8 cellular contexts compared by ENCODE assay signal in the genomic region with DNA sequence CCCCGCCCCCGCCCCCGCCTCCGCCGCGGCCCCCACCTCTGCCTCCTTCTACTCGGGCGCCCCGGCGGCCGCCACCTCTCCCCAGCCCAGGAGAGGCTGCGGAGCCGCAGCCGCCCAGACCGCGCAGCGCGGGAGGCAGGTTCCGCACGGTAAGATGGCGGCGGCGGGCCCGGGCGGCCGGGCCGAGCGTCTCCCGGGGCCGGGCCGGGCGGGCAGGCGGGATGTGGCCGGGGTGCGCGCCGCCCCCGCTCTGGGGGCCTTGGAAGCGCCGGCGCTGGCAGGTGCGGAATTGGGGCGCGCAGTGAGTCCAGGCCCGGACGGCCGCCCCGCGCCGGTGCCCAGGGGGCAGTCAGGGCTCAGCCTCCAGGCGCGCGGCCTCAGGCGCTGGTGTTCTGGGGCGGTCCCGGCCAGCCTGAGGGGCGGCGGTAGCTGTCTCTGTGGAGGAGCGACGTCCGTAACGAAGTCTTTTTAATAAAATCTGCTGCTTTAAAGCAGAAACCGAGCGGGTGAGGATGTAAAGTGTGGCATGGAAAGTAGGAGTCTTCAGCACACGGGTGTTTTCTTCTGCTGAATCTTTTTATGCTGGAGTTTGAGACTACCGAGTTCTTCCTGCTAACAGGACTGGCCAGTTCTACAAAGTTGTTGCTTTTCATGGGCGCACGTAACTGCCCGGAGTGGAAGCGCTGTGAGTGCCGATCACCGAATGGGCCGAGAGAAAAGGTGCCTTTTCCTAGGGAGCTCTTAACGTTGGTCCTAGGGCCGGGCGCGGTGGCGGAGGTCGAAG. TPM values are rescaled to one million over a fixed set of nuclear protein-coding genes. Genes with fewer than 3 reads are reported as not detected.
DNase-seq lines count a peak whose midpoint lies in the region; ATAC-seq and TF ChIP-seq lines count a peak whose summit lies in the region.

A gene (plus strand): TSS at position 43 of the 784 bp plus-strand sequence. CDS start 3,356 bp downstream, outside the sequence.

- no peaks in the 10 kb centered on the region for H3K9me3 ChIP-seq in left lung

- H3K9me3 Mint-ChIP-seq in dendritic cell treated with granulocyte-macrophage colony-stimulating factor and Interleukin-4, amounts not matched to agents 40 ng/mL and 50 ng/mL, for 4 days: no peaks in the 10 kb centered on the region
- no peaks in the 10 kb centered on the region for H3K9me3 Mint-ChIP-seq in stimulated activated memory B cell treated with anti-CD40 and anti-IgM and Interleukin-4, amounts not matched to agents 10 μg/mL and 1 μg/mL and 100 μg/mL, for 72 hours

- H3K27me3 ChIP-seq in left lung: no peaks in the 10 kb centered on the region

- ATAC-seq in GM19467 (IDR thresholded peaks at IDR 0.05; ENCODE audit: unreplicated experiment) (peak; percentile 27), HG03521 (IDR thresholded peaks at IDR 0.05; ENCODE audit: unreplicated experiment) (peak; percentile 41), left lung (peak; percentile 36)
- ATAC-seq in stimulated activated memory B cell treated with anti-CD40 and anti-IgM and Interleukin-4, amounts not matched to agents 10 μg/mL and 1 μg/mL and 100 μg/mL, for 72 hours: peak; percentile 80

- peak within 1 kb of the TSS; percentile 91 for H3K27ac Mint-ChIP-seq in dendritic cell treated with granulocyte-macrophage colony-stimulating factor and Interleukin-4, amounts not matched to agents 40 ng/mL and 50 ng/mL, for 4 days
- no peak within 1 kb of the TSS for H3K27ac Mint-ChIP-seq in stimulated activated memory B cell treated with anti-CD40 and anti-IgM and Interleukin-4, amounts not matched to agents 10 μg/mL and 1 μg/mL and 100 μg/mL, for 72 hours

- peaks cover 0 to 43% of the 10 kb centered on the region in 2 donors for H3K36me3 ChIP-seq in left lung

- peak within 1 kb of the TSS; percentile 83 to 90 for H3K4me3 ChIP-seq in left lung

- peaks cover 21 to 49% of the 10 kb centered on the region in 2 donors for H3K4me1 ChIP-seq in left lung

- peaks cover 36% of the 10 kb centered on the region for H3K4me1 Mint-ChIP-seq in dendritic cell treated with granulocyte-macrophage colony-stimulating factor and Interleukin-4, amounts not matched to agents 40 ng/mL and 50 ng/mL, for 4 days (ENCODE audit: low read depth)
- peaks cover 37% of the 10 kb centered on the region for H3K4me1 Mint-ChIP-seq in stimulated activated memory B cell treated with anti-CD40 and anti-IgM and Interleukin-4, amounts not matched to agents 10 μg/mL and 1 μg/mL and 100 μg/mL, for 72 hours

- peak within 1 kb of the TSS; percentile 83 to 85 for H3K27ac ChIP-seq in left lung

- in situ Hi-C loops in Caki2 (cut with HindIII; ENCODE audit: low pct_unique_long_range_greater_than_20kb, low sequenced_read_pairs): no loop called here

- DNase-seq in Caki2 (ENCODE audit: low read depth) (peak; percentile 64), T1000 (lab: John Stamatoyannopoulos, UW) (peak; percentile 46), left lung (peak in 1 of 2 donors; percentile 90), cerebellar cortex (ENCODE audit: low spot score) (no peak)

- peaks cover 55% of the 10 kb centered on the region for H3K36me3 Mint-ChIP-seq in dendritic cell treated with granulocyte-macrophage colony-stimulating factor and Interleukin-4, amounts not matched to agents 40 ng/mL and 50 ng/mL, for 4 days (ENCODE audit: low read depth)
- peaks cover 27% of the 10 kb centered on the region for H3K36me3 Mint-ChIP-seq in stimulated activated memory B cell treated with anti-CD40 and anti-IgM and Interleukin-4, amounts not matched to agents 10 μg/mL and 1 μg/mL and 100 μg/mL, for 72 hours

- peak within 1 kb of the TSS; percentile 96 for H3K4me3 Mint-ChIP-seq in dendritic cell treated with granulocyte-macrophage colony-stimulating factor and Interleukin-4, amounts not matched to agents 40 ng/mL and 50 ng/mL, for 4 days
- H3K4me3 Mint-ChIP-seq in stimulated activated memory B cell treated with anti-CD40 and anti-IgM and Interleukin-4, amounts not matched to agents 10 μg/mL and 1 μg/mL and 100 μg/mL, for 72 hours: peak within 1 kb of the TSS; percentile 87

- H3K27me3 Mint-ChIP-seq in dendritic cell treated with granulocyte-macrophage colony-stimulating factor and Interleukin-4, amounts not matched to agents 40 ng/mL and 50 ng/mL, for 4 days: no peaks in the 10 kb centered on the region
- no peaks in the 10 kb centered on the region for H3K27me3 Mint-ChIP-seq in stimulated activated memory B cell treated with anti-CD40 and anti-IgM and Interleukin-4, amounts not matched to agents 10 μg/mL and 1 μg/mL and 100 μg/mL, for 72 hours

- no peak for TF ChIP-seq CTCF in left lung (IDR thresholded peaks at IDR 0.05)

- intact Hi-C loops in dendritic cell treated with granulocyte-macrophage colony-stimulating factor and Interleukin-4, amounts not matched to agents 40 ng/mL and 50 ng/mL, for 4 days (cut with micrococcal nuclease): loop anchor here (2.0 to 5.0 kb wide), 2 partner anchors 15 to 36 kb away; a partner anchor contains a TSS
- intact Hi-C loops in left lung (cut with DNase I): no loop called here

RNA-seq across cellular contexts. Expression of the gene that starts here (rescaled TPM):
- 29.0 and 39.4 TPM in 2 replicates for total RNA-seq in Caki2 (2014; rRNA removed; shearing (Covaris generic); ENCODE audit: low replicate concordance)
- 10 to 100 TPM; 24.5 to 25.4 TPM for total RNA-seq in left lung

Comparison
In these comparisons a context has a peak if more than half of its experiments do, and no peak if none do; other contexts are left out.
1. ATAC-seq: peak in every context shown above with its lines; median percentile 80 in stimulated activated memory B cell treated with anti-CD40 and anti-IgM and Interleukin-4, amounts not matched to agents 10 μg/mL and 1 μg/mL and 100 μg/mL, for 72 hours; 41 in HG03521; 36 in left lung; 27 in GM19467.